18 cellular contexts compared by ENCODE assay signal in the genomic region with DNA sequence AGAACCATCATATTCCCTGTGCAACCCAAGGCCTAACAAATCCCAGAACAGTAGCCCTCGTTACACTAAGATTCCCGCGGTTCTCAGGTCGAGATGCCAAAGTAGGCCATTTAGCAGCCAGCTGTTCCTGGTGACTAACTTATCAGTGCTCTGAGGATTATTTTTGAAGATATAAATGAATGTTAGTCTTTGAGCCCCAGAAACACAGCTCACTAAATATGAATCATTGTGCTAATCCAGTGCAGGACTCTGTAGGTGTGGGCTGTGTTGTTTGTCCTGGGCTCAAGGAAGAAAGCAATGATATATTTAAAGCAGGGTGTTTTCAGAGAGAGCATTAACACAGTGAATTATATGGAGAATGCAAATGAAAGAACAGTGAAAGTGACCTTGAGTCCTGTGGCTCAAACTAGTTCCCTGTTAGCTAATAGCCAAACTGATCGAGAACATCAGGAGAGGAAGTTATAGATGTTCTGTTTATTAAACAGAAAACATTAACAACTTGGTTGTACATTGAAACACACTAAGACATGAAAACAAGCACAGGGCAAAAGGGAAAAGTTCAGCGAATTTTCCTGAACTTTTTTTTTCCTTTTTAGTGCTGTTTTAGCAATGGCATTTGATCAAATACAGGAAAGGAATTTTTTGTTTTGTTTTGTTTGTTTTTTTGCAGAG.
DNase-seq lines count a peak whose midpoint lies in the region; ATAC-seq, FAIRE-seq and TF ChIP-seq lines count a peak whose summit lies in the region.
"Had no signal": no experiment of that assay in that cellular context is flagged by ENCODE, and none has a peak within 500 bp of the region (broad histone marks: within the 10 kb centered on the region; RNA-seq: fewer than 3 reads in every experiment).

No MANE protein-coding gene starts in this region.

- CTCF ChIA-PET in HepG2 (lab: Yijun Ruan, JAX; ENCODE audit: low intra/inter-chr PET ratio, low total read pairs) = no interaction called here

- no peaks in the 10 kb centered on the region for H3K36me3 ChIP-seq in liver (ENCODE audit: control insufficient read depth in 4 of 4, insufficient read depth in 3 of 4, low read depth in 1 of 4, low read length in 3 of 4)
- no peaks in the 10 kb centered on the region for H3K36me3 ChIP-seq in HepG2 (replicated peaks in 1 of 2; ENCODE audit: control insufficient read depth in 1 of 2, insufficient read depth in 2 of 2, low read length in 2 of 2)
- no peaks in the 10 kb centered on the region for H3K36me3 ChIP-seq in esophagus squamous epithelium
- H3K36me3 ChIP-seq in mucosa of descending colon (ENCODE audit: low read depth) = no peaks in the 10 kb centered on the region
- H3K36me3 ChIP-seq in transverse colon = no peaks in the 10 kb centered on the region

- 71% methylated on average over 6 of the region's 6 CpGs for WGBS in liver
- WGBS in HepG2 (ENCODE audit: low lambda C conversion rate) = 18% methylated on average over 2 of the region's 6 CpGs
- 53 to 59% methylated on average over 6 of the region's 6 CpGs for WGBS in esophagus squamous epithelium, 2 donors
- WGBS in transverse colon (ENCODE audit: low coverage in 1 of 2), 2 donors = 61 to 82% methylated on average over 2 to 6 of the region's 6 CpGs

- H3K9ac ChIP-seq in liver (ENCODE audit: low read depth in 1 of 2, low read length in 2 of 2) (peak overlapping the region in 1 of 2 donors; percentile 10), HepG2 (ENCODE audit: insufficient read depth, low read depth, low read length) (no peak overlapping the region)

- no peak overlapping the region for H2AFZ ChIP-seq in HepG2 (ENCODE audit: low read length)

- in situ Hi-C loops in HepG2 (cut with HindIII; ENCODE audit: extremely low pct_ligation_motif_present, low pct_unique_long_range_greater_than_20kb) = no loop called here
- in situ Hi-C loops in transverse colon (cut with MboI; ENCODE audit: low pct_ligation_motif_present in 1 of 4, low pct_unique_long_range_greater_than_20kb in 1 of 4, low sequenced_read_pairs in 3 of 4) = no loop called here

- no peaks in the 10 kb centered on the region for H3K79me2 ChIP-seq in HepG2 (ENCODE audit: insufficient read depth, low read length)

- TF ChIP-seq CTCF in liver (IDR thresholded peaks at IDR 0.05; ENCODE audit: low read depth, low read length, missing input control) (no peak), HepG2 (CRISPR knock-in tag; IDR thresholded peaks at IDR 0.05) (no peak), esophagus squamous epithelium (IDR thresholded peaks at IDR 0.05) (no peak), mucosa of descending colon (IDR thresholded peaks at IDR 0.05) (no peak), transverse colon (IDR thresholded peaks at IDR 0.05) (no peak)

- H3K4me3 ChIP-seq in liver (ENCODE audit: low read depth in 1 of 3, low read length in 3 of 3) = no peak overlapping the region
- no peak overlapping the region for H3K4me3 ChIP-seq in HepG2 (replicated peaks in 1 of 3; ENCODE audit: insufficient read depth in 1 of 3, low read depth in 2 of 3, low read length in 3 of 3)
- H3K4me3 ChIP-seq in esophagus squamous epithelium = no peak overlapping the region
- H3K4me3 ChIP-seq in mucosa of descending colon = no peak overlapping the region
- H3K4me3 ChIP-seq in transverse colon = no peak overlapping the region

- TF ChIP-seq POLR2A in HepG2 (IDR thresholded peaks at IDR 0.05; ENCODE audit: insufficient read depth in 1 of 2, low read depth in 2 of 2, low read length in 2 of 2) (no peak), esophagus squamous epithelium (IDR thresholded peaks at IDR 0.05) (no peak), transverse colon (IDR thresholded peaks at IDR 0.05) (no peak)

- H3K9me3 ChIP-seq in liver (ENCODE audit: control insufficient read depth in 4 of 4, low read length in 3 of 4) (no peaks in the 10 kb centered on the region), HepG2 (ENCODE audit: low read length) (no peaks in the 10 kb centered on the region), esophagus squamous epithelium (no peaks in the 10 kb centered on the region), mucosa of descending colon (no peaks in the 10 kb centered on the region), transverse colon (no peaks in the 10 kb centered on the region)

- DNase-seq in HepG2 (ENCODE audit: low spot score) (no peak), esophagus squamous epithelium (lab: John Stamatoyannopoulos, UW) (no peak), mucosa of descending colon (no peak), transverse colon (no peak), amygdala (lab: John Stamatoyannopoulos, UW) (no peak)
- DNase-seq: DMS79 treated with DMSO at 0.1 percent for 48 hours, Kasumi-1, MM.1S, NCI-H1092, NCI-H1436 treated with DMSO at 0.1 percent for 48 hours, NCI-H2029, RPMI8226, SHP77 treated with DMSO at 0.1 percent for 48 hours had no signal

- intact Hi-C loops in HepG2 (cut with micrococcal nuclease; ENCODE audit: unreplicated experiment) (no loop called here), esophagus squamous epithelium (cut with DNase I) (no loop called here), mucosa of descending colon (cut with DNase I, micrococcal nuclease) (no loop called here), transverse colon (cut with DNase I; ENCODE audit: low total_unique reads) (no loop called here)

- H3K4me1 ChIP-seq in liver (ENCODE audit: control insufficient read depth in 4 of 4, insufficient read depth in 4 of 4, low read length in 3 of 4) (peaks cover 0 to 7% (median 4%) of the 10 kb centered on the region in 4 donors), HepG2 (ENCODE audit: insufficient read depth, low read length) (no peaks in the 10 kb centered on the region), esophagus squamous epithelium (peaks cover 0 to 33% (median 3%) of the 10 kb centered on the region in 3 donors), mucosa of descending colon (ENCODE audit: low read depth) (peaks cover 6% of the 10 kb centered on the region), transverse colon (peaks cover 0 to 10% (median 1%) of the 10 kb centered on the region in 4 donors)

- ATAC-seq in HepG2 (no peak), mucosa of descending colon (peak; percentile 90), HG02870 (IDR thresholded peaks at IDR 0.05; ENCODE audit: unreplicated experiment) (no peak), GM18520 (IDR thresholded peaks at IDR 0.05; ENCODE audit: unreplicated experiment) (no peak)

- BruUV-seq in HepG2 (replicated peaks; lab: Mats Ljungman, UMichigan) = no TSS peak

- TF ChIP-seq EP300 in HepG2 (IDR thresholded peaks at IDR 0.05; ENCODE audit: low read depth in 2 of 2, low read length in 2 of 2) (no peak), HepG2 (CRISPR knock-in tag; IDR thresholded peaks at IDR 0.05; ENCODE audit: borderline replicate concordance) (no peak), transverse colon (IDR thresholded peaks at IDR 0.05; ENCODE audit: low read depth) (no peak)

- POLR2A ChIA-PET in HepG2 (lab: Yijun Ruan, JAX) = no interaction called here

- peak in 1 of 2 donors; percentile 20 for TF ChIP-seq RAD21 in liver (IDR thresholded peaks at IDR 0.05)
- TF ChIP-seq RAD21 in HepG2 (CRISPR knock-in tag; IDR thresholded peaks at IDR 0.05) = no peak

- no peak for FAIRE-seq in HepG2 (lab: Jason Lieb, UNC)
- FAIRE-seq: H54 had no signal

- H3K27ac ChIP-seq in liver (ENCODE audit: low read depth in 1 of 2, low read length in 2 of 2) (peak overlapping the region in 1 of 2 donors; percentile 82), HepG2 (ENCODE audit: extremely low read length, insufficient read depth, low read length) (no peak overlapping the region), esophagus squamous epithelium (peak overlapping the region in 3 of 4 donors; percentile 33 to 78 (median 62)), transverse colon (peak overlapping the region in 3 of 4 donors; percentile 21 to 58 (median 29))
- H3K27ac ChIP-seq: HL-60 had no signal

- no peak overlapping the region for H3K4me2 ChIP-seq in HepG2 (ENCODE audit: low read depth, low read length)

- no peaks in the 10 kb centered on the region for H4K20me1 ChIP-seq in HepG2 (ENCODE audit: insufficient read depth, low read length)

- H3K27me3 ChIP-seq in liver (ENCODE audit: control insufficient read depth in 4 of 4, insufficient read depth in 4 of 4, low read length in 3 of 4) (no peaks in the 10 kb centered on the region), HepG2 (ENCODE audit: control insufficient read depth in 1 of 2, insufficient read depth in 2 of 2, low read length in 2 of 2) (no peaks in the 10 kb centered on the region), esophagus squamous epithelium (no peaks in the 10 kb centered on the region), transverse colon (no peaks in the 10 kb centered on the region)

TF ChIP-seq in liver, 16 proteins besides CTCF, POLR2A, EP300 and RAD21 (continues in another document):
- TF ChIP-seq EGR1 (IDR thresholded peaks at IDR 0.05; ENCODE audit: low read depth in 2 of 2) = no peak
- TF ChIP-seq, protein P1, sequence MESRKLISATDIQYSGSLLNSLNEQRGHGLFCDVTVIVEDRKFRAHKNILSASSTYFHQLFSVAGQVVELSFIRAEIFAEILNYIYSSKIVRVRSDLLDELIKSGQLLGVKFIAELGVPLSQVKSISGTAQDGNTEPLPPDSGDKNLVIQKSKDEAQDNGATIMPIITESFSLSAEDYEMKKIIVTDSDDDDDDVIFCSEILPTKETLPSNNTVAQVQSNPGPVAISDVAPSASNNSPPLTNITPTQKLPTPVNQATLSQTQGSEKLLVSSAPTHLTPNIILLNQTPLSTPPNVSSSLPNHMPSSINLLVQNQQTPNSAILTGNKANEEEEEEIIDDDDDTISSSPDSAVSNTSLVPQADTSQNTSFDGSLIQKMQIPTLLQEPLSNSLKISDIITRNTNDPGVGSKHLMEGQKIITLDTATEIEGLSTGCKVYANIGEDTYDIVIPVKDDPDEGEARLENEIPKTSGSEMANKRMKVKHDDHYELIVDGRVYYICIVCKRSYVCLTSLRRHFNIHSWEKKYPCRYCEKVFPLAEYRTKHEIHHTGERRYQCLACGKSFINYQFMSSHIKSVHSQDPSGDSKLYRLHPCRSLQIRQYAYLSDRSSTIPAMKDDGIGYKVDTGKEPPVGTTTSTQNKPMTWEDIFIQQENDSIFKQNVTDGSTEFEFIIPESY (IDR thresholded peaks at IDR 0.05) = no peak

TF ChIP-seq in HepG2, 621 proteins besides CTCF, POLR2A, EP300 and RAD21:
- TF ChIP-seq ZNF839 (CRISPR knock-in tag; IDR thresholded peaks at IDR 0.05; ENCODE audit: borderline replicate concordance) (no peak), KLF6 (CRISPR knock-in tag; IDR thresholded peaks at IDR 0.05) (no peak)
